Comparison of ENCODE assay signal across 24 cellular contexts in genomic region chr1:15452216-15452615, GRCh38. TPM values are rescaled to one million over a fixed set of nuclear protein-coding genes. Genes with fewer than 3 reads are reported as not detected.
"Had no signal": no experiment of that assay in that cellular context is flagged by ENCODE, and none has a peak within 500 bp of the region (broad histone marks: within the 10 kb centered on the region; RNA-seq: fewer than 3 reads in every experiment).

No MANE protein-coding gene starts in this region.

- H3K27ac Mint-ChIP-seq: activated naive CD4-positive, alpha-beta T cell treated with anti-CD3 and anti-CD28 coated beads for 36 hours; activated naive CD8-positive, alpha-beta T cell treated with anti-CD3 and anti-CD28 coated beads, Interleukin-2, amount 50 U/mL, for 24 hours; activated T-helper 2 cell treated with anti-CD3 and anti-CD28 coated beads, Interferon-gamma antibody, Interleukin-2, Interleukin-4, amounts not matched to agents 10 μg/mL and 5 μg/mL and 100 μg/mL, durations not matched to agents 14 hours and 24 hours and 36 hours; dendritic cell treated with granulocyte-macrophage colony-stimulating factor and Interleukin-4, amounts not matched to agents 40 ng/mL and 50 ng/mL, for 4 days; naive thymus-derived CD4-positive, alpha-beta T cell; stimulated activated naive CD8-positive, alpha-beta T cell treated with anti-CD3 and anti-CD28 coated beads, Interleukin-15, Interleukin-2, amounts not matched to agents 100 ng/mL and 50 ng/mL, for 24 hours had no signal

- DNase-seq: activated CD4-positive, alpha-beta T cell treated with anti-CD3 and anti-CD28 coated beads for 1 hour; activated CD4-positive, alpha-beta T cell treated with anti-CD3 and anti-CD28 coated beads, Interleukin-2, amount 50 U/mL, for 4 hours; activated naive CD4-positive, alpha-beta T cell treated with anti-CD3 and anti-CD28 coated beads for 36 hours; activated naive CD8-positive, alpha-beta T cell treated with anti-CD3 and anti-CD28 coated beads, Interleukin-2, amount 50 U/mL, for 24 hours; effector memory CD4-positive, alpha-beta T cell; mammary epithelial cell; naive thymus-derived CD4-positive, alpha-beta T cell; retina; stimulated activated CD4-positive, alpha-beta T cell treated with anti-CD3 and anti-CD28 coated beads, Interleukin-15, amount 100 ng/mL, for 24 hours; stimulated activated CD4-positive, alpha-beta T cell treated with anti-CD3 and anti-CD28 coated beads, Interleukin-4, amount 100 ng/mL, for 1 hour; T-helper 1 cell had no signal

- H3K27me3 Mint-ChIP-seq: stimulated activated naive CD8-positive, alpha-beta T cell treated with anti-CD3 and anti-CD28 coated beads, Interleukin-15, Interleukin-2, amounts not matched to agents 100 ng/mL and 50 ng/mL, for 24 hours had no signal

- H3K4me3 ChIP-seq: ascending aorta, gastroesophageal sphincter had no signal

- ATAC-seq: activated naive CD8-positive, alpha-beta T cell treated with anti-CD3 and anti-CD28 coated beads, Interleukin-2, amount 50 U/mL, for 24 hours; gastroesophageal sphincter; left lobe of liver; naive thymus-derived CD4-positive, alpha-beta T cell had no signal

- H3K4me3 Mint-ChIP-seq: activated naive CD4-positive, alpha-beta T cell treated with anti-CD3 and anti-CD28 coated beads for 36 hours; activated naive CD8-positive, alpha-beta T cell treated with anti-CD3 and anti-CD28 coated beads, Interleukin-2, amount 50 U/mL, for 24 hours; dendritic cell treated with granulocyte-macrophage colony-stimulating factor and Interleukin-4, amounts not matched to agents 40 ng/mL and 50 ng/mL, for 4 days; naive thymus-derived CD4-positive, alpha-beta T cell; stimulated activated naive CD8-positive, alpha-beta T cell treated with anti-CD3 and anti-CD28 coated beads, Interleukin-15, Interleukin-2, amounts not matched to agents 100 ng/mL and 50 ng/mL, for 24 hours had no signal

- H3K9me3 Mint-ChIP-seq: activated naive CD4-positive, alpha-beta T cell treated with anti-CD3 and anti-CD28 coated beads for 36 hours; activated naive CD8-positive, alpha-beta T cell treated with anti-CD3 and anti-CD28 coated beads, Interleukin-2, amount 50 U/mL, for 24 hours; activated T-helper 2 cell treated with anti-CD3 and anti-CD28 coated beads, Interferon-gamma antibody, Interleukin-2, Interleukin-4, amounts not matched to agents 10 μg/mL and 5 μg/mL and 100 μg/mL, durations not matched to agents 14 hours and 24 hours and 36 hours; dendritic cell treated with granulocyte-macrophage colony-stimulating factor and Interleukin-4, amounts not matched to agents 40 ng/mL and 50 ng/mL, for 4 days; stimulated activated naive CD8-positive, alpha-beta T cell treated with anti-CD3 and anti-CD28 coated beads, Interleukin-15, Interleukin-2, amounts not matched to agents 100 ng/mL and 50 ng/mL, for 24 hours had no signal

- H3K36me3 Mint-ChIP-seq: naive thymus-derived CD4-positive, alpha-beta T cell had no signal

- H3K4me1 Mint-ChIP-seq: activated naive CD8-positive, alpha-beta T cell treated with anti-CD3 and anti-CD28 coated beads, Interleukin-2, amount 50 U/mL, for 24 hours; naive thymus-derived CD4-positive, alpha-beta T cell had no signal

RNA-seq across cellular contexts. Expression of gene CELA2A, which starts 4.3 kb away (rescaled TPM):
- total RNA-seq: activated naive CD4-positive, alpha-beta T cell treated with anti-CD3 and anti-CD28 coated beads for 36 hours; activated T-helper 2 cell treated with anti-CD3 and anti-CD28 coated beads, Interferon-gamma antibody, Interleukin-2, Interleukin-4, amounts not matched to agents 10 μg/mL and 5 μg/mL and 100 μg/mL, durations not matched to agents 14 hours and 24 hours and 36 hours; ascending aorta; bronchial epithelial cell; cerebellum; fibroblast of lung; gastroesophageal sphincter; mammary epithelial cell; mononuclear cell; naive thymus-derived CD4-positive, alpha-beta T cell; skeletal muscle tissue; temporal lobe had no signal

RNA-seq across cellular contexts. Expression of gene CTRC, which starts 14.0 kb away (rescaled TPM):
- total RNA-seq: activated naive CD4-positive, alpha-beta T cell treated with anti-CD3 and anti-CD28 coated beads for 36 hours; ascending aorta; bronchial epithelial cell; cerebellum; fibroblast of lung; gastroesophageal sphincter; mammary epithelial cell; skeletal muscle tissue; temporal lobe; ureter had no signal

RNA-seq across cellular contexts. Expression of gene CELA2B, which starts 23.7 kb away (rescaled TPM):
- total RNA-seq: activated naive CD4-positive, alpha-beta T cell treated with anti-CD3 and anti-CD28 coated beads for 36 hours; activated T-helper 2 cell treated with anti-CD3 and anti-CD28 coated beads, Interferon-gamma antibody, Interleukin-2, Interleukin-4, amounts not matched to agents 10 μg/mL and 5 μg/mL and 100 μg/mL, durations not matched to agents 14 hours and 24 hours and 36 hours; ascending aorta; bronchial epithelial cell; cerebellum; fibroblast of lung; gastroesophageal sphincter; mammary epithelial cell; mononuclear cell; naive thymus-derived CD4-positive, alpha-beta T cell; temporal lobe; ureter had no signal
